In the genomic region with DNA sequence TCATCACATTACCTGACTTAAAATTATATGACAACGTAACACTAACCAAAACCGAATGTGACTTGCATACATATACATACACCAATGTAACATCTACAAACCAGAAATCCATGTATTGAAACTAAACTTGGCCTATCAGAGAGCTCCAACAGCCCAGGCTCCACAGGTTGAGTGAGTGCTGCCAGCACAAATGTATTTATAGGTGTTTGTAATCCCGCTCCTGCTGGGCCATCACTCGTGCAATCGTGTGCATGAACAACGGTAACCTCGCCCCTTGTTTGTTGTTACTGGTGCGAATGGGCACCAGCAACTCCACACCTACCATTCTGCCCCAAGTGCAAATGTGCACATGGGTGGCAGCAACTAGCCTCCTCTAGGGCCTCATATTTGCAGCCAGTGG, we compare ENCODE assay signal across 36 cellular contexts.
"Had no signal": no experiment of that assay in that cellular context is flagged by ENCODE, and none has a peak within 500 bp of the region (broad histone marks: within the 10 kb centered on the region; RNA-seq: fewer than 3 reads in every experiment).

No MANE protein-coding gene starts in this region.

- FAIRE-seq: bronchial epithelial cell, TTC549 had no signal

- H3K4me3 ChIP-seq: ascending aorta, cardiac muscle cell had no signal

- H3K27me3 Mint-ChIP-seq: activated B cell treated with CpG ODN at 0.5 μM for 24 hours; activated CD4-positive, alpha-beta memory T cell treated with anti-CD3 and anti-CD28 coated beads, Interleukin-2, amount 10 ng/mL, durations not matched to agents 7 days and 5 days; activated CD4-positive, alpha-beta T cell treated with anti-CD3 and anti-CD28 coated beads, Interleukin-2, amount 10 ng/mL, durations not matched to agents 7 days and 5 days; activated CD8-positive, alpha-beta memory T cell treated with anti-CD3 and anti-CD28 coated beads, Interleukin-2, amount 10 ng/mL, durations not matched to agents 7 days and 5 days; activated naive CD4-positive, alpha-beta T cell treated with anti-CD3 and anti-CD28 coated beads, Interleukin-2, amount 10 ng/mL, durations not matched to agents 7 days and 5 days; activated naive CD4-positive, alpha-beta T cell treated with anti-CD3 and anti-CD28 coated beads, Interleukin-2, amount 50 U/mL, for 24 hours; activated naive CD8-positive, alpha-beta T cell; activated naive CD8-positive, alpha-beta T cell treated with anti-CD3 and anti-CD28 coated beads, Interleukin-2, amount 10 ng/mL, durations not matched to agents 7 days and 5 days; activated naive CD8-positive, alpha-beta T cell treated with anti-CD3 and anti-CD28 coated beads, Interleukin-2, amount 50 U/mL, for 24 hours; brain; central memory CD8-positive, alpha-beta T cell had no signal

- ATAC-seq: activated CD8-positive, alpha-beta memory T cell treated with anti-CD3 and anti-CD28 coated beads, Interleukin-2, amount 10 ng/mL, durations not matched to agents 7 days and 5 days; activated CD8-positive, alpha-beta T cell treated with anti-CD3 and anti-CD28 coated beads, Interleukin-2, amount 10 ng/mL, durations not matched to agents 7 days and 5 days; activated naive CD8-positive, alpha-beta T cell treated with anti-CD3 and anti-CD28 coated beads, Interleukin-2, amount 50 U/mL, for 24 hours had no signal

- H3K36me3 Mint-ChIP-seq: activated naive CD4-positive, alpha-beta T cell treated with anti-CD3 and anti-CD28 coated beads, Interleukin-2, amount 10 ng/mL, durations not matched to agents 7 days and 5 days; activated naive CD4-positive, alpha-beta T cell treated with anti-CD3 and anti-CD28 coated beads, Interleukin-2, amount 50 U/mL, for 24 hours; activated naive CD8-positive, alpha-beta T cell; activated naive CD8-positive, alpha-beta T cell treated with anti-CD3 and anti-CD28 coated beads, Interleukin-2, amount 10 ng/mL, durations not matched to agents 7 days and 5 days had no signal

- H3K9me3 ChIP-seq: ascending aorta had no signal

- H3K27me3 ChIP-seq: ascending aorta, cardiac muscle cell had no signal

- H3K27ac ChIP-seq: ascending aorta, cardiac muscle cell, VCaP had no signal

- H3K9me3 Mint-ChIP-seq: activated B cell treated with CpG ODN at 0.5 μM for 24 hours; activated CD4-positive, alpha-beta memory T cell treated with anti-CD3 and anti-CD28 coated beads, Interleukin-2, amount 10 ng/mL, durations not matched to agents 7 days and 5 days; activated CD4-positive, alpha-beta T cell treated with anti-CD3 and anti-CD28 coated beads, Interleukin-2, amount 10 ng/mL, durations not matched to agents 7 days and 5 days; activated naive CD4-positive, alpha-beta T cell treated with anti-CD3 and anti-CD28 coated beads, Interleukin-2, amount 10 ng/mL, durations not matched to agents 7 days and 5 days; activated naive CD4-positive, alpha-beta T cell treated with anti-CD3 and anti-CD28 coated beads, Interleukin-2, amount 50 U/mL, for 24 hours; activated naive CD8-positive, alpha-beta T cell treated with anti-CD3 and anti-CD28 coated beads, Interleukin-2, amount 10 ng/mL, durations not matched to agents 7 days and 5 days; activated naive CD8-positive, alpha-beta T cell treated with anti-CD3 and anti-CD28 coated beads, Interleukin-2, amount 50 U/mL, for 24 hours; activated T-cell treated with anti-CD3 and anti-CD28 coated beads, Interleukin-2, amount 50 U/mL, for 24 hours; central memory CD8-positive, alpha-beta T cell; T-helper 1 cell treated with Interleukin-12 subunit alpha and Interleukin-12 subunit beta and Interleukin-4 antibody, amounts not matched to agents 30 μg/mL and 1 μg/mL, for 36 hours had no signal

- H3K36me3 ChIP-seq: ascending aorta, cardiac muscle cell had no signal

- H3K4me1 ChIP-seq: ascending aorta had no signal

- H3K27ac Mint-ChIP-seq: activated B cell treated with CpG ODN at 0.5 μM for 24 hours; activated CD4-positive, alpha-beta memory T cell treated with anti-CD3 and anti-CD28 coated beads, Interleukin-2, amount 10 ng/mL, durations not matched to agents 7 days and 5 days; activated CD4-positive, alpha-beta T cell treated with anti-CD3 and anti-CD28 coated beads, Interleukin-2, amount 10 ng/mL, durations not matched to agents 7 days and 5 days; activated CD8-positive, alpha-beta memory T cell treated with anti-CD3 and anti-CD28 coated beads, Interleukin-2, amount 10 ng/mL, durations not matched to agents 7 days and 5 days; activated CD8-positive, alpha-beta T cell treated with anti-CD3 and anti-CD28 coated beads, Interleukin-2, amount 10 ng/mL, durations not matched to agents 7 days and 5 days; activated naive CD4-positive, alpha-beta T cell treated with anti-CD3 and anti-CD28 coated beads, Interleukin-2, amount 10 ng/mL, durations not matched to agents 7 days and 5 days; activated naive CD4-positive, alpha-beta T cell treated with anti-CD3 and anti-CD28 coated beads, Interleukin-2, amount 50 U/mL, for 24 hours; activated naive CD8-positive, alpha-beta T cell; activated naive CD8-positive, alpha-beta T cell treated with anti-CD3 and anti-CD28 coated beads, Interleukin-2, amount 10 ng/mL, durations not matched to agents 7 days and 5 days; activated naive CD8-positive, alpha-beta T cell treated with anti-CD3 and anti-CD28 coated beads, Interleukin-2, amount 50 U/mL, for 24 hours; activated T-cell treated with anti-CD3 and anti-CD28 coated beads, Interleukin-2, amount 50 U/mL, for 24 hours; activated T-helper 2 cell treated with anti-CD3 and anti-CD28 coated beads, Interferon-gamma antibody, Interleukin-2, Interleukin-4, amounts not matched to agents 10 μg/mL and 5 μg/mL and 100 μg/mL, durations not matched to agents 14 hours and 24 hours and 36 hours; brain; T-helper 1 cell treated with Interleukin-12 subunit alpha and Interleukin-12 subunit beta and Interleukin-4 antibody, amounts not matched to agents 30 μg/mL and 1 μg/mL, for 36 hours; T-helper 2 cell treated with Interferon-gamma antibody and Interleukin-4, amounts not matched to agents 5 μg/mL and 100 μg/mL, for 36 hours had no signal

- H3K4me1 Mint-ChIP-seq: activated B cell treated with CpG ODN at 0.5 μM for 24 hours; activated naive CD8-positive, alpha-beta T cell treated with anti-CD3 and anti-CD28 coated beads, Interleukin-2, amount 10 ng/mL, durations not matched to agents 7 days and 5 days; activated naive CD8-positive, alpha-beta T cell treated with anti-CD3 and anti-CD28 coated beads, Interleukin-2, amount 50 U/mL, for 24 hours; brain; central memory CD8-positive, alpha-beta T cell had no signal

- DNase-seq: activated B cell treated with CpG ODN at 0.5 μM for 24 hours; activated CD4-positive, alpha-beta memory T cell treated with anti-CD3 and anti-CD28 coated beads, Interleukin-2, amount 10 ng/mL, durations not matched to agents 7 days and 5 days; activated CD4-positive, alpha-beta T cell treated with anti-CD3 and anti-CD28 coated beads for 48 hours; activated CD4-positive, alpha-beta T cell treated with anti-CD3 and anti-CD28 coated beads, Interleukin-2, amount 10 ng/mL, durations not matched to agents 7 days and 5 days; activated CD4-positive, alpha-beta T cell treated with anti-CD3 and anti-CD28 coated beads, Interleukin-2, amount 50 U/mL, for 48 hours; activated CD4-positive, CD25-positive, alpha-beta regulatory T cell treated with anti-CD3 and anti-CD28 coated beads, Interleukin-2, amount 50 U/mL, for 72 hours; activated CD8-positive, alpha-beta memory T cell treated with anti-CD3 and anti-CD28 coated beads for 24 hours; activated CD8-positive, alpha-beta memory T cell treated with anti-CD3 and anti-CD28 coated beads, Interleukin-2, amount 10 ng/mL, durations not matched to agents 7 days and 5 days; activated CD8-positive, alpha-beta memory T cell treated with anti-CD3 and anti-CD28 coated beads, Interleukin-2, amount 50 U/mL, for 48 hours; activated CD8-positive, alpha-beta T cell treated with anti-CD3 and anti-CD28 coated beads, Interleukin-2, amount 10 ng/mL, durations not matched to agents 7 days and 5 days; activated effector memory CD4-positive, alpha-beta T cell treated with Interleukin-2 at 50 U/mL for 16 hours; activated gamma-delta T cell; activated naive CD4-positive, alpha-beta T cell treated with anti-CD3 and anti-CD28 coated beads, Interleukin-2, amount 10 ng/mL, durations not matched to agents 7 days and 5 days; activated naive CD4-positive, alpha-beta T cell treated with Interleukin-2 at 50 U/mL for 16 hours; activated naive CD8-positive, alpha-beta T cell treated with anti-CD3 and anti-CD28 coated beads, Interleukin-2, amount 10 ng/mL, durations not matched to agents 7 days and 5 days; activated naive CD8-positive, alpha-beta T cell treated with anti-CD3 and anti-CD28 coated beads, Interleukin-2, amount 50 U/mL, for 24 hours; activated T-cell treated with anti-CD3 and anti-CD28 coated beads, Interleukin-2, amount 50 U/mL, for 24 hours; activated T-cell treated with anti-CD3 and anti-CD28 coated beads, Interleukin-2, amount 50 U/mL, for 48 hours; amygdala; anterior cingulate cortex; caudate nucleus; cerebellar nuclear complex; T-helper 2 cell; T-helper 9 cell had no signal

- H3K4me3 Mint-ChIP-seq: activated B cell treated with CpG ODN at 0.5 μM for 24 hours; activated CD4-positive, alpha-beta memory T cell treated with anti-CD3 and anti-CD28 coated beads, Interleukin-2, amount 10 ng/mL, durations not matched to agents 7 days and 5 days; activated CD4-positive, alpha-beta T cell treated with anti-CD3 and anti-CD28 coated beads, Interleukin-2, amount 10 ng/mL, durations not matched to agents 7 days and 5 days; activated CD8-positive, alpha-beta memory T cell treated with anti-CD3 and anti-CD28 coated beads, Interleukin-2, amount 10 ng/mL, durations not matched to agents 7 days and 5 days; activated CD8-positive, alpha-beta T cell treated with anti-CD3 and anti-CD28 coated beads, Interleukin-2, amount 10 ng/mL, durations not matched to agents 7 days and 5 days; activated naive CD4-positive, alpha-beta T cell treated with anti-CD3 and anti-CD28 coated beads, Interleukin-2, amount 10 ng/mL, durations not matched to agents 7 days and 5 days; activated naive CD4-positive, alpha-beta T cell treated with anti-CD3 and anti-CD28 coated beads, Interleukin-2, amount 50 U/mL, for 24 hours; activated naive CD8-positive, alpha-beta T cell; activated naive CD8-positive, alpha-beta T cell treated with anti-CD3 and anti-CD28 coated beads, Interleukin-2, amount 10 ng/mL, durations not matched to agents 7 days and 5 days; activated naive CD8-positive, alpha-beta T cell treated with anti-CD3 and anti-CD28 coated beads, Interleukin-2, amount 50 U/mL, for 24 hours; activated T-cell treated with anti-CD3 and anti-CD28 coated beads, Interleukin-2, amount 50 U/mL, for 24 hours; brain; central memory CD8-positive, alpha-beta T cell; T-helper 1 cell treated with Interleukin-12 subunit alpha and Interleukin-12 subunit beta and Interleukin-4 antibody, amounts not matched to agents 30 μg/mL and 1 μg/mL, for 36 hours; T-helper 2 cell treated with Interferon-gamma antibody and Interleukin-4, amounts not matched to agents 5 μg/mL and 100 μg/mL, for 36 hours had no signal
